In genomic region chr11:96954587-96954986, GRCh38 we compare ENCODE assay signal across 34 cellular contexts.
"Had no signal": no experiment of that assay in that cellular context is flagged by ENCODE, and none has a peak within 500 bp of the region (broad histone marks: within the 10 kb centered on the region; RNA-seq: fewer than 3 reads in every experiment).

No MANE protein-coding gene starts in this region.

- H3K9me3 ChIP-seq: MG63 had no signal

- DNase-seq: Karpas-422, Kasumi-1, MG63, MM.1S, MV-4-11, NCI-H1048, NCI-H1092, NCI-H1092 treated with DMSO at 0.1 percent for 48 hours, NCI-H1105, NCI-H1105 treated with DMSO at 0.1 percent for 48 hours, NCI-H1417, NCI-H1417 treated with DMSO at 0.1 percent for 48 hours, NCI-H1436, NCI-H1436 treated with DMSO at 0.1 percent for 48 hours, NCI-H146, NCI-H1694, NCI-H1694 treated with DMSO at 0.1 percent for 48 hours, NCI-H187, NCI-H187 treated with DMSO at 0.1 percent for 48 hours, NCI-H1930, NCI-H2029, NCI-H2029 treated with DMSO at 0.1 percent for 48 hours, NCI-H2081, NCI-H2081 treated with DMSO at 0.1 percent for 48 hours, NCI-H2107, NCI-H2171, NCI-H2171 treated with DMSO at 0.1 percent for 48 hours, NCI-H2227 treated with DMSO at 0.1 percent for 48 hours, NCI-H226, NCI-H345, NCI-H446, NCI-H446 treated with DMSO at 0.1 percent for 48 hours, NCI-H510A, NCI-H510A treated with DMSO at 0.1 percent for 48 hours had no signal

- H3K27me3 ChIP-seq: MG63 had no signal

- H3K36me3 ChIP-seq: MG63 had no signal

- H3K4me3 ChIP-seq: MG63 had no signal
